In the genomic region with DNA sequence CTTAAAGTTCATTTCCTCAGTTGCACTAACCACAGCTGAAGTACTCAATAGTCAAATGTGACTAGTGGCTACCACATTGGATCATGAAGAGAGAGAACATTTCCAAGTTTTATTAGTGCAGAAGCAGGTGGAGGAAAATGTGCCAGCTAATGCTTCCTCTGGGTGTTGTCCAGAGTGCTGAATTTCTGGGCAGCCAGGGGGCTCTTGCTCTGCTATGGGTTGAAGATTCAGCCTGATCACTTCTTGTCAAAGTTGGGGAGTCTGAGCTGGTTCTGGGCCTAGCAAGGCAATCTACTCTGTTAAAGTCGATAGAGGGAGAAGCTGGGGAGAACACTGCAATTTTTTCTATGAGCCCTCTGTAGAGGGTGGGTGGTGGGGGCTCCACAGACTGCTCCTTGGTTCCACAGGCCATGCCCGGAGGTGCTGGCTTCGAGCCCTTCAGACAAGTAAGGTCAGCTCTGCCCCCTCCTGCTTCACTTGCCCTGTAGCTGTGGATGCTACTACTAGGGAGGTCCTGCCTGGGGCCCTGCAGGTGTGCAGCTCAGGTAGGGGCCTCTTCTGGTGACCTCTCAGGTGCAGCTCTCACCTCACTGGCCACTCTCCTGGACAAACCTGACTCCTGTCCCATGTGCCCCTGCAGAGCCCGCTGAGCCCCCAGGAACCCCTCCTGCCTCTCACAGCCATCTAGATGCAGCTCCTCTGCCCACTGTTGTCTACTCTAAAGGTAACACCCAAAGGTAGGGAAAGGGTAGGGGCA, we compare ENCODE assay signal across 5 cellular contexts. TPM values are rescaled to one million over a fixed set of nuclear protein-coding genes. Genes with fewer than 3 reads are reported as not detected.
DNase-seq lines count a peak whose midpoint lies in the region; ATAC-seq and TF ChIP-seq lines count a peak whose summit lies in the region.
"Had no signal": no experiment of that assay in that cellular context is flagged by ENCODE, and none has a peak within 500 bp of the region (broad histone marks: within the 10 kb centered on the region; RNA-seq: fewer than 3 reads in every experiment).

No MANE protein-coding gene starts in this region.

- ATAC-seq in HG02588 (IDR thresholded peaks at IDR 0.05; ENCODE audit: unreplicated experiment) (no peak), GM18868 (IDR thresholded peaks at IDR 0.05; ENCODE audit: unreplicated experiment) (no peak)

- no peak overlapping the region for H3K27ac ChIP-seq in Karpas-422 (ENCODE audit: low read length)
- H3K27ac ChIP-seq in fibroblast of lung (ENCODE audit: insufficient read depth, low read length) = no peak overlapping the region
- H3K27ac ChIP-seq: HL-60 had no signal

- no peaks in the 10 kb centered on the region for H3K9me3 ChIP-seq in Karpas-422 (ENCODE audit: low read length)
- no peaks in the 10 kb centered on the region for H3K9me3 ChIP-seq in fibroblast of lung (ENCODE audit: control insufficient read depth, insufficient read depth, low read depth, low read length)

- H2AFZ ChIP-seq in Karpas-422 (ENCODE audit: low read length) (no peak overlapping the region), fibroblast of lung (ENCODE audit: low read length) (no peak overlapping the region)

- H3K27me3 ChIP-seq in Karpas-422 (ENCODE audit: low read length) (no peaks in the 10 kb centered on the region), fibroblast of lung (ENCODE audit: control insufficient read depth, insufficient read depth, low read length) (no peaks in the 10 kb centered on the region)

- H3K4me1 ChIP-seq in Karpas-422 (ENCODE audit: low read length) (peaks cover 3% of the 10 kb centered on the region), fibroblast of lung (ENCODE audit: control insufficient read depth, extremely low read depth, insufficient read depth, low read length) (no peaks in the 10 kb centered on the region)

- H3K9me2 ChIP-seq in Karpas-422 (replicated peaks; ENCODE audit: insufficient read depth, low read length) = no peaks in the 10 kb centered on the region

- no peaks in the 10 kb centered on the region; the same call in 1 of the 2 replicates for H3K79me2 ChIP-seq in Karpas-422 (ENCODE audit: low read length)
- no peaks in the 10 kb centered on the region for H3K79me2 ChIP-seq in fibroblast of lung (ENCODE audit: control insufficient read depth, insufficient read depth, low read length)

- H3K9ac ChIP-seq in Karpas-422 (ENCODE audit: low read length) (no peak overlapping the region), fibroblast of lung (ENCODE audit: insufficient read depth, low read length) (no peak overlapping the region)

- H4K20me1 ChIP-seq in Karpas-422 (ENCODE audit: insufficient read depth, low read depth, low read length) = 0 out of 2 replicates have a peak, but pooled peaks cover 5% of the 10 kb centered on the region
- H4K20me1 ChIP-seq in fibroblast of lung (ENCODE audit: control insufficient read depth, extremely low read depth, insufficient read depth, low read length) = no peaks in the 10 kb centered on the region

- H3K4me3 ChIP-seq in Karpas-422 (ENCODE audit: low read length) (no peak overlapping the region), fibroblast of lung (replicated peaks in 1 of 4; ENCODE audit: control extremely low read depth in 1 of 4, insufficient read depth in 1 of 4, low read depth in 3 of 4, low read length in 4 of 4) (no peak overlapping the region)

- DNase-seq in Karpas-422 = peak; percentile 84
- DNase-seq in fibroblast of lung (ENCODE audit: low read depth in 2 of 2) = peak; percentile 33 to 35

- no peak for TF ChIP-seq CTCF in fibroblast of lung (conservative IDR thresholded peaks at IDR 0.05 in 1 of 2, IDR thresholded peaks at IDR 0.05 in 1 of 2; ENCODE audit: low read depth in 1 of 2, low read length in 2 of 2)

- H3K4me2 ChIP-seq in Karpas-422 (ENCODE audit: low read depth, low read length, poor library complexity, severe bottlenecking) (no peak overlapping the region), fibroblast of lung (ENCODE audit: extremely low read depth, insufficient read depth, low read length) (no peak overlapping the region)

- peaks cover 19% of the 10 kb centered on the region; the same call in 1 of the 2 replicates for H3K36me3 ChIP-seq in Karpas-422 (ENCODE audit: insufficient read depth, low read length)
- H3K36me3 ChIP-seq in fibroblast of lung (ENCODE audit: control insufficient read depth, insufficient read depth, low read length) = peaks cover 11% of the 10 kb centered on the region

RNA-seq across cellular contexts. Expression of a gene that starts 8.2 kb away (rescaled TPM):
- 80.1 and 108 TPM in 2 replicates for total RNA-seq in Karpas-422 (2014; rRNA removed; shearing (Covaris generic); ENCODE audit: low replicate concordance)
- total RNA-seq in fibroblast of lung = 21.6 and 26.7 TPM in 2 replicates
- polyA plus RNA-seq in fibroblast of lung = 27.2 and 36.8 TPM in 2 replicates
- 36.0 and 53.6 TPM in 2 replicates for polyA plus RNA-seq in fibroblast of lung (2012)
- 174 and 249 TPM in 2 replicates for polyA minus RNA-seq in fibroblast of lung (ENCODE audit: low replicate concordance)

RNA-seq across cellular contexts. Expression of a gene that starts 8.9 kb away (rescaled TPM):
- total RNA-seq in Karpas-422 (2014; rRNA removed; shearing (Covaris generic); ENCODE audit: low replicate concordance) = 30.3 and 49.6 TPM in 2 replicates
- 1.2 and 2.3 TPM in 2 replicates for total RNA-seq in fibroblast of lung
- polyA plus RNA-seq in fibroblast of lung = 2.1 and 2.3 TPM in 2 replicates
- polyA plus RNA-seq in fibroblast of lung (2012) = 2.8 and 3.2 TPM in 2 replicates
- polyA minus RNA-seq in fibroblast of lung (ENCODE audit: low replicate concordance) = 5.7 and 7.0 TPM in 2 replicates

RNA-seq across cellular contexts. Expression of a gene that starts 11.2 kb away (rescaled TPM):
- not detected in 2 replicates for total RNA-seq in Karpas-422 (2014; rRNA removed; shearing (Covaris generic); ENCODE audit: low replicate concordance)
- total RNA-seq in fibroblast of lung = not detected in 2 replicates
- polyA plus RNA-seq in fibroblast of lung = not detected in 2 replicates
- polyA plus RNA-seq in fibroblast of lung (2012) = 0.03 TPM in 1 of 2 replicates, not detected in the other
- not detected in 2 replicates for polyA minus RNA-seq in fibroblast of lung (ENCODE audit: low replicate concordance)

RNA-seq across cellular contexts. Expression of a gene that starts 20.8 kb away (rescaled TPM):
- total RNA-seq in Karpas-422 (2014; rRNA removed; shearing (Covaris generic); ENCODE audit: low replicate concordance) = 5.0 and 9.5 TPM in 2 replicates
- total RNA-seq in fibroblast of lung = under 0.01 TPM in 1 of 2 replicates, not detected in the other
- polyA plus RNA-seq in fibroblast of lung = 0.10 and 0.24 TPM in 2 replicates
- 0.56 and 0.66 TPM in 2 replicates for polyA plus RNA-seq in fibroblast of lung (2012)
- 1.9 TPM in 1 of 2 replicates, not detected in the other for polyA minus RNA-seq in fibroblast of lung (ENCODE audit: low replicate concordance)

RNA-seq across cellular contexts. Expression of a gene that starts 35.3 kb away (rescaled TPM):
- total RNA-seq in Karpas-422 (2014; rRNA removed; shearing (Covaris generic); ENCODE audit: low replicate concordance) = 0.15 TPM in 1 of 2 replicates, not detected in the other
- not detected in 2 replicates for total RNA-seq in fibroblast of lung
- polyA plus RNA-seq in fibroblast of lung = not detected in 2 replicates
- not detected in 2 replicates for polyA plus RNA-seq in fibroblast of lung (2012)
- polyA minus RNA-seq in fibroblast of lung (ENCODE audit: low replicate concordance) = not detected in 2 replicates
